In genomic region chr1:107362468-107362867, GRCh38 we compare ENCODE assay signal across 15 cellular contexts.
DNase-seq lines count a peak whose midpoint lies in the region; ATAC-seq and TF ChIP-seq lines count a peak whose summit lies in the region.
"Had no signal": no experiment of that assay in that cellular context is flagged by ENCODE, and none has a peak within 500 bp of the region (broad histone marks: within the 10 kb centered on the region; RNA-seq: fewer than 3 reads in every experiment).

No MANE protein-coding gene starts in this region.

- no peaks in the 10 kb centered on the region for H3K36me3 Mint-ChIP-seq in activated CD4-positive, alpha-beta T cell treated with anti-CD3 and anti-CD28 coated beads, Interleukin-2, amount 10 ng/mL, durations not matched to agents 24 days and 14 days (ENCODE audit: low read depth)
- no peaks in the 10 kb centered on the region for H3K36me3 Mint-ChIP-seq in activated naive CD8-positive, alpha-beta T cell treated with anti-CD3 and anti-CD28 coated beads for 36 hours
- H3K36me3 Mint-ChIP-seq: WTC11 had no signal

- no peak overlapping the region for H3K27ac Mint-ChIP-seq in activated CD4-positive, alpha-beta T cell treated with anti-CD3 and anti-CD28 coated beads, Interleukin-2, amount 10 ng/mL, durations not matched to agents 24 days and 14 days
- H3K27ac Mint-ChIP-seq in activated naive CD8-positive, alpha-beta T cell treated with anti-CD3 and anti-CD28 coated beads for 36 hours, result no peak overlapping the region
- H3K27ac Mint-ChIP-seq: activated T-helper 2 cell treated with anti-CD3 and anti-CD28 coated beads, Interferon-gamma antibody, Interleukin-2, Interleukin-4, amounts not matched to agents 10 μg/mL and 5 μg/mL and 100 μg/mL, durations not matched to agents 14 hours and 24 hours and 36 hours had no signal

- DNase-seq in GM10248 (ENCODE audit: extremely low spot score), result peak; percentile 8
- DNase-seq in activated CD4-positive, alpha-beta T cell treated with anti-CD3 and anti-CD28 coated beads, Interleukin-2, amount 10 ng/mL, durations not matched to agents 24 days and 14 days, result no peak
- DNase-seq in LoVo (ENCODE audit: low spot score), result no peak
- no peak for DNase-seq in activated naive CD8-positive, alpha-beta T cell treated with anti-CD3 and anti-CD28 coated beads for 36 hours
- no peak for DNase-seq in GM13976 (ENCODE audit: low spot score)
- DNase-seq: foreskin fibroblast; psoas muscle; Right ventricle myocardium superior; stimulated activated naive CD8-positive, alpha-beta T cell treated with anti-CD3 and anti-CD28 coated beads, Interleukin-15, Interleukin-2, amounts not matched to agents 100 U/mL and 50 U/mL, for 24 hours had no signal

- CTCF ChIA-PET in GM10248 (lab: Yijun Ruan, JAX), result interaction anchor here (1.2 to 1.9 kb wide), 6 partner anchors 13 to 70 kb away, joined by 3 to 7 read pairs (median 4); no protein-coding TSS in a partner anchor

- intact Hi-C loops in activated CD4-positive, alpha-beta T cell treated with anti-CD3 and anti-CD28 coated beads, Interleukin-2, amount 10 ng/mL, durations not matched to agents 24 days and 14 days (cut with micrococcal nuclease), result no loop called here

- no peaks in the 10 kb centered on the region for H3K9me3 Mint-ChIP-seq in activated CD4-positive, alpha-beta T cell treated with anti-CD3 and anti-CD28 coated beads, Interleukin-2, amount 10 ng/mL, durations not matched to agents 24 days and 14 days
- H3K9me3 Mint-ChIP-seq in activated naive CD8-positive, alpha-beta T cell treated with anti-CD3 and anti-CD28 coated beads for 36 hours, result no peaks in the 10 kb centered on the region
- H3K9me3 Mint-ChIP-seq: activated T-helper 2 cell treated with anti-CD3 and anti-CD28 coated beads, Interferon-gamma antibody, Interleukin-2, Interleukin-4, amounts not matched to agents 10 μg/mL and 5 μg/mL and 100 μg/mL, durations not matched to agents 14 hours and 24 hours and 36 hours; WTC11 had no signal

- no peaks in the 10 kb centered on the region for H3K4me1 Mint-ChIP-seq in activated CD4-positive, alpha-beta T cell treated with anti-CD3 and anti-CD28 coated beads, Interleukin-2, amount 10 ng/mL, durations not matched to agents 24 days and 14 days
- H3K4me1 Mint-ChIP-seq in activated naive CD8-positive, alpha-beta T cell treated with anti-CD3 and anti-CD28 coated beads for 36 hours, result no peaks in the 10 kb centered on the region

- peak; percentile 82 for ATAC-seq in GM19351 (IDR thresholded peaks at IDR 0.05; ENCODE audit: unreplicated experiment)
- peak; percentile 76 for ATAC-seq in HG02571 (IDR thresholded peaks at IDR 0.05; ENCODE audit: unreplicated experiment)
- ATAC-seq in HG03280 (IDR thresholded peaks at IDR 0.05; ENCODE audit: unreplicated experiment), result peak; percentile 64
- ATAC-seq: A549; psoas muscle; stimulated activated naive CD8-positive, alpha-beta T cell treated with anti-CD3 and anti-CD28 coated beads, Interleukin-15, Interleukin-2, amounts not matched to agents 100 U/mL and 50 U/mL, for 24 hours; WTC11 had no signal

- no peaks in the 10 kb centered on the region for H3K27me3 Mint-ChIP-seq in activated CD4-positive, alpha-beta T cell treated with anti-CD3 and anti-CD28 coated beads, Interleukin-2, amount 10 ng/mL, durations not matched to agents 24 days and 14 days
- H3K27me3 Mint-ChIP-seq in activated naive CD8-positive, alpha-beta T cell treated with anti-CD3 and anti-CD28 coated beads for 36 hours, result no peaks in the 10 kb centered on the region

- no peak overlapping the region for H3K4me3 Mint-ChIP-seq in activated CD4-positive, alpha-beta T cell treated with anti-CD3 and anti-CD28 coated beads, Interleukin-2, amount 10 ng/mL, durations not matched to agents 24 days and 14 days
- no peak overlapping the region for H3K4me3 Mint-ChIP-seq in activated naive CD8-positive, alpha-beta T cell treated with anti-CD3 and anti-CD28 coated beads for 36 hours
- H3K4me3 Mint-ChIP-seq: WTC11 had no signal

- TF ChIP-seq CTCF in GM10248 (IDR thresholded peaks at IDR 0.05; ENCODE audit: control extremely low read depth, extremely low read depth, low read depth, missing control alignments) (no peak), GM13976 (IDR thresholded peaks at IDR 0.05; ENCODE audit: borderline replicate concordance, control extremely low read depth, extremely low read depth, insufficient read depth, missing control alignments) (no peak)

- in situ Hi-C loops in GM13976 (cut with MboI; ENCODE audit: low sequenced_read_pairs, unreplicated experiment), result no loop called here

- POLR2A ChIA-PET in GM10248 (lab: Yijun Ruan, JAX), result no interaction called here
